Comparison of ENCODE assay signal across 19 cellular contexts in genomic region chr2:142973160-142973821, GRCh38.
DNase-seq lines count a peak whose midpoint lies in the region; ATAC-seq and TF ChIP-seq lines count a peak whose summit lies in the region.
"Had no signal": no experiment of that assay in that cellular context is flagged by ENCODE, and none has a peak within 500 bp of the region (broad histone marks: within the 10 kb centered on the region; RNA-seq: fewer than 3 reads in every experiment).

No MANE protein-coding gene starts in this region.

- no peak for TF ChIP-seq POLR2A in right lobe of liver (IDR thresholded peaks at IDR 0.05)

- H3K4me3 Mint-ChIP-seq in activated B cell treated with CpG ODN at 0.5 μM for 24 hours: no peak overlapping the region
- H3K4me3 Mint-ChIP-seq: CD4-positive, CD25-positive, alpha-beta regulatory T cell had no signal

- H3K27me3 ChIP-seq in HUES48 (ENCODE audit: control insufficient read depth, insufficient read depth, low read length) (no peaks in the 10 kb centered on the region), right lobe of liver (no peaks in the 10 kb centered on the region)
- H3K27me3 ChIP-seq: transverse colon had no signal

- peaks cover 40% of the 10 kb centered on the region for H3K36me3 Mint-ChIP-seq in activated B cell treated with CpG ODN at 0.5 μM for 24 hours (ENCODE audit: low read depth)
- H3K36me3 Mint-ChIP-seq: CD4-positive, CD25-positive, alpha-beta regulatory T cell had no signal

- 89% methylated on average over 4 of the region's 4 CpGs for WGBS in right lobe of liver (ENCODE audit: insufficient coverage, low coverage, low lambda C conversion rate, missing lambda C conversion rate)

- H3K27ac Mint-ChIP-seq in activated B cell treated with CpG ODN at 0.5 μM for 24 hours: peak overlapping the region; percentile 5

- H3K4me1 Mint-ChIP-seq in activated B cell treated with CpG ODN at 0.5 μM for 24 hours: peaks cover 25% of the 10 kb centered on the region
- H3K4me1 Mint-ChIP-seq: CD4-positive, CD25-positive, alpha-beta regulatory T cell had no signal

- H3K27ac ChIP-seq in HUES48 (ENCODE audit: low read depth, low read length) (peak overlapping the region; percentile 92), skin epidermis (peak overlapping the region in 14 of 21 experiments; percentile 4 to 73 (median 56)), right lobe of liver (no peak overlapping the region)
- H3K27ac ChIP-seq: transverse colon, WERI-Rb-1 had no signal

- H3K9me3 Mint-ChIP-seq in activated B cell treated with CpG ODN at 0.5 μM for 24 hours: no peaks in the 10 kb centered on the region

- H3K27me3 Mint-ChIP-seq in activated B cell treated with CpG ODN at 0.5 μM for 24 hours: no peaks in the 10 kb centered on the region

- H3K4me3 ChIP-seq in HUES48 (ENCODE audit: low read depth, low read length): no peak overlapping the region
- no peak overlapping the region for H3K4me3 ChIP-seq in skin epidermis
- no peak overlapping the region for H3K4me3 ChIP-seq in right lobe of liver
- H3K4me3 ChIP-seq: transverse colon had no signal

- intact Hi-C loops in activated B cell treated with CpG ODN at 0.5 μM for 24 hours (cut with micrococcal nuclease) (no loop called here), right lobe of liver (cut with DNase I) (loop anchor here in 1 of 2 donors (10.0 kb wide), 1 partner anchor 278 kb away; no protein-coding TSS in a partner anchor)

- H3K9ac ChIP-seq in HUES48 (ENCODE audit: low read depth, low read length): peak overlapping the region; percentile 66; the same call in 1 of the 2 replicates

- H3K9me3 ChIP-seq in HUES48 (ENCODE audit: control insufficient read depth, insufficient read depth, low read length) (no peaks in the 10 kb centered on the region), right lobe of liver (no peaks in the 10 kb centered on the region)
- H3K9me3 ChIP-seq: transverse colon had no signal

- DNase-seq in activated B cell treated with CpG ODN at 0.5 μM for 24 hours (no peak), fibroblast of peridontal ligament (ENCODE audit: extremely low read depth) (peak; percentile 39), right lobe of liver (no peak), NCI-H69 (lab: John Stamatoyannopoulos, UW) (no peak)
- DNase-seq in stimulated activated CD8-positive, alpha-beta memory T cell treated with anti-CD3 and anti-CD28 coated beads, Interleukin-4, amount 100 ng/mL, for 48 hours: no peak
- no peak for DNase-seq in activated naive CD4-positive, alpha-beta T cell treated with Interleukin-2 at 50 U/mL for 16 hours
- DNase-seq: activated naive CD4-positive, alpha-beta T cell; CD4-positive, CD25-positive, alpha-beta regulatory T cell; effector CD8-positive, alpha-beta T cell; glutamatergic neuron; left colon; NCI-H1048; NCI-H226; stimulated activated CD4-positive, alpha-beta T cell treated with anti-CD3 and anti-CD28 coated beads, Interleukin-1b, Interleukin-23, amount 100 ng/mL, for 48 hours; transverse colon; WERI-Rb-1 had no signal

- TF ChIP-seq CTCF in activated B cell treated with CpG ODN at 0.5 μM for 24 hours (IDR thresholded peaks at IDR 0.05): no peak
- no peak for TF ChIP-seq CTCF in right lobe of liver (IDR thresholded peaks at IDR 0.05)

- ATAC-seq in activated B cell treated with CpG ODN at 0.5 μM for 24 hours (ENCODE audit: low read depth) (no peak), right lobe of liver (no peak)
- ATAC-seq: HepG2, left colon had no signal

- H3K4me1 ChIP-seq in HUES48 (ENCODE audit: control insufficient read depth, insufficient read depth, low read length) (peaks cover 26% of the 10 kb centered on the region), right lobe of liver (no peaks in the 10 kb centered on the region)
- H3K4me1 ChIP-seq: transverse colon had no signal

- CTCF ChIA-PET in activated B cell treated with CpG ODN at 0.5 μM for 24 hours (lab: Charles Lee): no interaction called here

- POLR2A ChIA-PET in activated B cell treated with CpG ODN at 0.5 μM for 24 hours (lab: Charles Lee): no interaction called here

- H3K36me3 ChIP-seq in HUES48 (ENCODE audit: control insufficient read depth, insufficient read depth, low read length) (no peaks in the 10 kb centered on the region), right lobe of liver (no peaks in the 10 kb centered on the region)
- H3K36me3 ChIP-seq: transverse colon, WERI-Rb-1 had no signal

Comparison
In these comparisons a context has a peak if more than half of its experiments do, and no peak if none do; other contexts are left out.
1. H3K27ac ChIP-seq: peak in HUES48 (single experiment) and skin epidermis (14 of 21); none in right lobe of liver (0 of 3).